In genomic region chr6:115393821-115394220, GRCh38 we compare ENCODE assay signal across 19 cellular contexts.
DNase-seq lines count a peak whose midpoint lies in the region; ATAC-seq and TF ChIP-seq lines count a peak whose summit lies in the region.
"Had no signal": no experiment of that assay in that cellular context is flagged by ENCODE, and none has a peak within 500 bp of the region (broad histone marks: within the 10 kb centered on the region; RNA-seq: fewer than 3 reads in every experiment).

No MANE protein-coding gene starts in this region.

- H4K20me1 ChIP-seq in H9 (ENCODE audit: control insufficient read depth, insufficient read depth, insufficient read length): no peaks in the 10 kb centered on the region
- H4K20me1 ChIP-seq: BLaER1 treated with 17β-estradiol and CSF1 and Interleukin-3, amounts not matched to agents 10 nM and 100 nM had no signal

- no peak overlapping the region for H3K56ac ChIP-seq in H9 (ENCODE audit: insufficient read length, low read depth, low read length)

- H2BK20ac ChIP-seq in H9 (ENCODE audit: low read depth, low read length, poor library complexity, severe bottlenecking): no peak overlapping the region

- H3K36me3 Mint-ChIP-seq in H9 (ENCODE audit: insufficient read depth in 1 of 3, low read depth in 3 of 3): peaks cover 10 to 31% (median 13%) of the 10 kb centered on the region in 3 experiments
- H3K36me3 Mint-ChIP-seq: CD8-positive, alpha-beta T cell had no signal

- H2AK5ac ChIP-seq in H9 (ENCODE audit: insufficient read length, low read length): no peak overlapping the region

- H3K27me3 Mint-ChIP-seq in H9 (ENCODE audit: low read depth): no peaks in the 10 kb centered on the region; the same call in none of the 2 replicates
- H3K27me3 Mint-ChIP-seq: B cell; CD4-positive, alpha-beta T cell had no signal

- H3K18ac ChIP-seq in H9 (ENCODE audit: insufficient read length, low read depth, low read length): no peak overlapping the region

- no peak overlapping the region for H2BK5ac ChIP-seq in H9 (ENCODE audit: insufficient read length, low read length)

- peaks cover 20 to 28% of the 10 kb centered on the region in 2 experiments; a peak in 4 of 5 replicates for H3K9me3 Mint-ChIP-seq in H9

- no peak overlapping the region for H2AFZ ChIP-seq in H9 (ENCODE audit: low read length)

- H3K27ac Mint-ChIP-seq in H9: peak overlapping the region in 2 of 3 experiments; percentile 39 to 91; a peak in 2 of 7 replicates
- H3K27ac Mint-ChIP-seq: B cell; CD4-positive, alpha-beta T cell; CD8-positive, alpha-beta T cell had no signal

- H2BK15ac ChIP-seq in H9 (ENCODE audit: low read depth, low read length): no peak overlapping the region

- H3K9ac ChIP-seq in H9 (ENCODE audit: extremely low read depth, insufficient read length, low read length): no peak overlapping the region
- H3K9ac ChIP-seq: BLaER1 treated with 17β-estradiol and CSF1 and Interleukin-3, amounts not matched to agents 10 nM and 100 nM had no signal

- H3K9me3 ChIP-seq in right cardiac atrium (ENCODE audit: control insufficient read depth, low read length) (no peaks in the 10 kb centered on the region), H9 (ENCODE audit: control insufficient read depth, low read depth, low read length) (no peaks in the 10 kb centered on the region), lower lobe of right lung (peaks cover 4% of the 10 kb centered on the region), upper lobe of right lung (peaks cover 8% of the 10 kb centered on the region)
- H3K9me3 ChIP-seq: A549, Caco-2 had no signal

- 68% methylated on average over 5 of the region's 5 CpGs for WGBS in right cardiac atrium
- no CpG with 5 or more reads among the region's 5 CpGs for WGBS in H9 (ENCODE audit: extremely low coverage, insufficient read length, low lambda C conversion rate)

- no peak overlapping the region for H2BK12ac ChIP-seq in H9 (ENCODE audit: insufficient read length, low read depth, low read length)

- H2BK120ac ChIP-seq in H9 (ENCODE audit: low read depth, low read length, poor library complexity, severe bottlenecking): no peak overlapping the region

- ATAC-seq in Right ventricle myocardium inferior (no peak), right cardiac atrium (no peak), lower lobe of right lung (no peak), upper lobe of right lung (no peak), GM19455 (IDR thresholded peaks at IDR 0.05; ENCODE audit: unreplicated experiment) (no peak)
- ATAC-seq: A549; CD8-positive, alpha-beta T cell had no signal

- no peak for TF ChIP-seq CTCF in H9 (conservative IDR thresholded peaks at IDR 0.05)
- TF ChIP-seq CTCF in lower lobe of right lung (IDR thresholded peaks at IDR 0.05): no peak
- TF ChIP-seq CTCF in upper lobe of right lung (IDR thresholded peaks at IDR 0.05): no peak

- H3T11ph ChIP-seq in H9 (ENCODE audit: low read length): no peak overlapping the region

- H3K14ac ChIP-seq in H9 (ENCODE audit: insufficient read depth, low read length): no peak overlapping the region

- no peak overlapping the region for H3K4me2 ChIP-seq in H9 (ENCODE audit: insufficient read depth, insufficient read length, low read length)
- H3K4me2 ChIP-seq: A549; BLaER1 treated with 17β-estradiol and CSF1 and Interleukin-3, amounts not matched to agents 10 nM and 100 nM had no signal

- no peak overlapping the region for H3K4me3 Mint-ChIP-seq in H9
- H3K4me3 Mint-ChIP-seq: B cell; CD4-positive, alpha-beta T cell; CD8-positive, alpha-beta T cell had no signal

- H3K27me3 ChIP-seq in right cardiac atrium (ENCODE audit: control insufficient read depth, insufficient read depth) (no peaks in the 10 kb centered on the region), H9 (ENCODE audit: insufficient read depth, low read length) (no peaks in the 10 kb centered on the region), lower lobe of right lung (ENCODE audit: low read depth) (no peaks in the 10 kb centered on the region), upper lobe of right lung (no peaks in the 10 kb centered on the region)
- H3K27me3 ChIP-seq: BLaER1 treated with 17β-estradiol and CSF1 and Interleukin-3, amounts not matched to agents 10 nM and 100 nM had no signal

- intact Hi-C loops in Right ventricle myocardium inferior (cut with DNase I): no loop called here
- intact Hi-C loops in right cardiac atrium (cut with DNase I): no loop called here
- intact Hi-C loops in lower lobe of right lung (cut with DNase I): no loop called here
- intact Hi-C loops in upper lobe of right lung (cut with DNase I): no loop called here

- H3K79me1 ChIP-seq in H9 (ENCODE audit: insufficient read depth, low read depth, low read length, poor library complexity, severe bottlenecking): no peaks in the 10 kb centered on the region

- H3K4me1 ChIP-seq in right cardiac atrium (ENCODE audit: control insufficient read depth, insufficient read depth, low read length): no peaks in the 10 kb centered on the region
- H3K4me1 ChIP-seq in H9 (ENCODE audit: insufficient read depth, low read length): no peaks in the 10 kb centered on the region
- H3K4me1 ChIP-seq in lower lobe of right lung: no peaks in the 10 kb centered on the region
- H3K4me1 ChIP-seq in upper lobe of right lung: no peaks in the 10 kb centered on the region
- H3K4me1 ChIP-seq: A549; BLaER1 treated with 17β-estradiol and CSF1 and Interleukin-3, amounts not matched to agents 10 nM and 100 nM; Caco-2 had no signal

- no peak overlapping the region for H4K91ac ChIP-seq in H9 (ENCODE audit: insufficient read length, low read depth, low read length)

- H3K23ac ChIP-seq in H9 (ENCODE audit: insufficient read length, low read depth, low read length): no peak overlapping the region

- H4K8ac ChIP-seq in H9 (replicated peaks; ENCODE audit: insufficient read length, low read depth, low read length): no peak overlapping the region

- H3K23me2 ChIP-seq in H9 (ENCODE audit: insufficient read length, low read depth, low read length, poor library complexity, severe bottlenecking): no peaks in the 10 kb centered on the region

- peaks cover 0 to 3% of the 10 kb centered on the region in 2 experiments; a peak in 1 of 4 replicates for H3K4me1 Mint-ChIP-seq in H9
- H3K4me1 Mint-ChIP-seq: B cell had no signal

- no peaks in the 10 kb centered on the region for H3K79me2 ChIP-seq in H9 (ENCODE audit: insufficient read depth, low read length)

- H3K36me3 ChIP-seq in lower lobe of right lung (no peaks in the 10 kb centered on the region), upper lobe of right lung (no peaks in the 10 kb centered on the region)
- H3K36me3 ChIP-seq: BLaER1 treated with 17β-estradiol and CSF1 and Interleukin-3, amounts not matched to agents 10 nM and 100 nM had no signal

- DNase-seq in Right ventricle myocardium inferior (ENCODE audit: missing footprints): peak; percentile 31
- no peak for DNase-seq in right cardiac atrium
- DNase-seq in H9: no peak
- DNase-seq in lower lobe of right lung: peak; percentile 27
- DNase-seq in upper lobe of right lung: peak; percentile 46
- no peak for DNase-seq in SHP77 treated with DMSO at 0.1 percent for 48 hours (lab: John Stamatoyannopoulos, UW)
- DNase-seq: AML-193; Caco-2; Calu3; CD4-positive, alpha-beta T cell; CD8-positive, alpha-beta T cell; DMS79 treated with DMSO at 0.1 percent for 48 hours; GF-D8 had no signal

- H3K4me3 ChIP-seq in right cardiac atrium (ENCODE audit: low read length): no peak overlapping the region
- H3K4me3 ChIP-seq in lower lobe of right lung: no peak overlapping the region
- no peak overlapping the region for H3K4me3 ChIP-seq in upper lobe of right lung
- H3K4me3 ChIP-seq: A549; BLaER1 treated with 17β-estradiol and CSF1 and Interleukin-3, amounts not matched to agents 10 nM and 100 nM had no signal

- no peak overlapping the region for H3K4ac ChIP-seq in H9 (ENCODE audit: low read depth, low read length)

- no peak overlapping the region for H4K5ac ChIP-seq in H9 (ENCODE audit: insufficient read length, low read depth, low read length)

- H3K27ac ChIP-seq in right cardiac atrium (ENCODE audit: low read length) (no peak overlapping the region), H9 (ENCODE audit: insufficient read length, low read depth, low read length) (no peak overlapping the region), lower lobe of right lung (no peak overlapping the region), upper lobe of right lung (no peak overlapping the region)
- H3K27ac ChIP-seq: 22Rv1; A549; BLaER1 treated with 17β-estradiol and CSF1 and Interleukin-3, amounts not matched to agents 10 nM and 100 nM; C4-2B had no signal

Comparison
In these comparisons a context has a peak if more than half of its experiments do, and no peak if none do; other contexts are left out.
1. DNase-seq: peak in Right ventricle myocardium inferior (single experiment), lower lobe of right lung (single experiment) and upper lobe of right lung (single experiment); none in right cardiac atrium (0 of 3), H9 (single experiment) and SHP77 treated with DMSO at 0.1 percent for 48 hours (single experiment).